Comparison of ENCODE assay signal across 1 cellular context in the genomic region with DNA sequence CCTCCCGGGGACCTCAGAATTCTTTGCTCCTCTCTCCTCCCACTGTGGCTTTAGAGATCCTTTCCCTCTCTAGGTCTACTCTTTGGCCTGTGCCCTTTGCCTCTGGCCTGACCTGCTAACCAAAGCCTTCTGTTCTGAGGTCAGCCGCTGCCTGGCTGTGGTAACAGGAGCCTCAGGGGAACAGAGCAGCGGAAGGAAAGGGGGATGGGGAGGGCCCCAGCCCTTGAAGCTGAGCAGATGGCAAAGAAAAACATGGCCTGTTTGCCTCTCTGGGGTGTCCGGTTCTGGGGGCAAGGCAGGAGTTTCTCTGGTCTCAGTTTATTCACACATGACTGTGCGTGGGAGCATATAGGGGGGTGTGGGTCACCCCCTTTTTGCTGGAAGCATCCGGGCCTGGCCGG.
A peak's percentile ranks its signal among the peaks of the same experiment; 100 is the strongest.
TF ChIP-seq lines count a peak whose summit lies in the region.

No MANE protein-coding gene starts in this region.

TF ChIP-seq in HepG2, 621 proteins besides CTCF, POLR2A, EP300 and RAD21 (continued from another document and continues in another):
- TF ChIP-seq, protein P1, sequence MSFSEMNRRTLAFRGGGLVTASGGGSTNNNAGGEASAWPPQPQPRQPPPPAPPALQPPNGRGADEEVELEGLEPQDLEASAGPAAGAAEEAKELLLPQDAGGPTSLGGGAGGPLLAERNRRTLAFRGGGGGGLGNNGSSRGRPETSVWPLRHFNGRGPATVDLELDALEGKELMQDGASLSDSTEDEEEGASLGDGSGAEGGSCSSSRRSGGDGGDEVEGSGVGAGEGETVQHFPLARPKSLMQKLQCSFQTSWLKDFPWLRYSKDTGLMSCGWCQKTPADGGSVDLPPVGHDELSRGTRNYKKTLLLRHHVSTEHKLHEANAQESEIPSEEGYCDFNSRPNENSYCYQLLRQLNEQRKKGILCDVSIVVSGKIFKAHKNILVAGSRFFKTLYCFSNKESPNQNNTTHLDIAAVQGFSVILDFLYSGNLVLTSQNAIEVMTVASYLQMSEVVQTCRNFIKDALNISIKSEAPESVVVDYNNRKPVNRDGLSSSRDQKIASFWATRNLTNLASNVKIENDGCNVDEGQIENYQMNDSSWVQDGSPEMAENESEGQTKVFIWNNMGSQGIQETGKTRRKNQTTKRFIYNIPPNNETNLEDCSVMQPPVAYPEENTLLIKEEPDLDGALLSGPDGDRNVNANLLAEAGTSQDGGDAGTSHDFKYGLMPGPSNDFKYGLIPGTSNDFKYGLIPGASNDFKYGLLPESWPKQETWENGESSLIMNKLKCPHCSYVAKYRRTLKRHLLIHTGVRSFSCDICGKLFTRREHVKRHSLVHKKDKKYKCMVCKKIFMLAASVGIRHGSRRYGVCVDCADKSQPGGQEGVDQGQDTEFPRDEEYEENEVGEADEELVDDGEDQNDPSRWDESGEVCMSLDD (CRISPR knock-in tag; IDR thresholded peaks at IDR 0.05; ENCODE audit: borderline replicate concordance), result peak; percentile 63; the same call in 1 of the 2 replicates
- TF ChIP-seq, protein P2, sequence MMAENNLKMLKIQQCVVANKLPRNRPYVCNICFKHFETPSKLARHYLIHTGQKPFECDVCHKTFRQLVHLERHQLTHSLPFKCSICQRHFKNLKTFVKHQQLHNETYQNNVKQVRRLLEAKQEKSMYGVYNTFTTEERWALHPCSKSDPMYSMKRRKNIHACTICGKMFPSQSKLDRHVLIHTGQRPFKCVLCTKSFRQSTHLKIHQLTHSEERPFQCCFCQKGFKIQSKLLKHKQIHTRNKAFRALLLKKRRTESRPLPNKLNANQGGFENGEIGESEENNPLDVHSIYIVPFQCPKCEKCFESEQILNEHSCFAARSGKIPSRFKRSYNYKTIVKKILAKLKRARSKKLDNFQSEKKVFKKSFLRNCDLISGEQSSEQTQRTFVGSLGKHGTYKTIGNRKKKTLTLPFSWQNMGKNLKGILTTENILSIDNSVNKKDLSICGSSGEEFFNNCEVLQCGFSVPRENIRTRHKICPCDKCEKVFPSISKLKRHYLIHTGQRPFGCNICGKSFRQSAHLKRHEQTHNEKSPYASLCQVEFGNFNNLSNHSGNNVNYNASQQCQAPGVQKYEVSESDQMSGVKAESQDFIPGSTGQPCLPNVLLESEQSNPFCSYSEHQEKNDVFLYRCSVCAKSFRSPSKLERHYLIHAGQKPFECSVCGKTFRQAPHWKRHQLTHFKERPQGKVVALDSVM (CRISPR knock-in tag; IDR thresholded peaks at IDR 0.05), result no peak
- TF ChIP-seq ZNF720 (CRISPR knock-in tag; IDR thresholded peaks at IDR 0.05) (no peak), HOXA9 (CRISPR knock-in tag; IDR thresholded peaks at IDR 0.05; ENCODE audit: borderline replicate concordance) (no peak), NFE2L1 (CRISPR knock-in tag; IDR thresholded peaks at IDR 0.05; ENCODE audit: borderline replicate concordance) (no peak), SRY (CRISPR knock-in tag; IDR thresholded peaks at IDR 0.05) (no peak), ZSCAN30 (CRISPR knock-in tag; IDR thresholded peaks at IDR 0.05) (no peak), ZNF333 (CRISPR knock-in tag; IDR thresholded peaks at IDR 0.05; ENCODE audit: borderline replicate concordance) (no peak), ZNF878 (CRISPR knock-in tag; IDR thresholded peaks at IDR 0.05) (0 out of 2 replicates have a peak, but pooled peaks have one; percentile 71), SETDB1 (CRISPR knock-in tag; IDR thresholded peaks at IDR 0.05; ENCODE audit: borderline replicate concordance) (no peak), FOXA3 (CRISPR knock-in tag; IDR thresholded peaks at IDR 0.05) (peak; percentile 74), MLLT10 (CRISPR knock-in tag; IDR thresholded peaks at IDR 0.05) (no peak), TEAD2 (CRISPR knock-in tag; IDR thresholded peaks at IDR 0.05) (no peak), ZNF614 (CRISPR knock-in tag; IDR thresholded peaks at IDR 0.05; ENCODE audit: borderline replicate concordance) (peak; percentile 59; the same call in 1 of the 2 replicates), ZNF747 (CRISPR knock-in tag; IDR thresholded peaks at IDR 0.05; ENCODE audit: borderline replicate concordance) (peak; percentile 81; the same call in 1 of the 2 replicates), ZEB1 (IDR thresholded peaks at IDR 0.05; ENCODE audit: insufficient replicate concordance, low read depth) (no peak), WIZ (CRISPR knock-in tag; IDR thresholded peaks at IDR 0.05) (no peak), THYN1 (CRISPR knock-in tag; IDR thresholded peaks at IDR 0.05; ENCODE audit: borderline replicate concordance, low read depth) (no peak), ZNF567 (CRISPR knock-in tag; IDR thresholded peaks at IDR 0.05; ENCODE audit: borderline replicate concordance) (no peak), MYNN (CRISPR knock-in tag; IDR thresholded peaks at IDR 0.05; ENCODE audit: low read depth) (no peak), ZNF383 (CRISPR knock-in tag; IDR thresholded peaks at IDR 0.05; ENCODE audit: borderline replicate concordance) (no peak), ZNF274 (CRISPR knock-in tag; IDR thresholded peaks at IDR 0.05) (no peak), ZFP36L2 (CRISPR knock-in tag; IDR thresholded peaks at IDR 0.05) (no peak), BCL6 (CRISPR knock-in tag; IDR thresholded peaks at IDR 0.05) (peak; percentile 79), TEAD3 (CRISPR knock-in tag; optimal IDR thresholded peaks at IDR 0.05; ENCODE audit: borderline replicate concordance) (peak; percentile 70), ZNF543 (CRISPR knock-in tag; IDR thresholded peaks at IDR 0.05) (no peak), TBX2 (CRISPR knock-in tag; IDR thresholded peaks at IDR 0.05; ENCODE audit: borderline replicate concordance) (peak; percentile 71; the same call in 1 of the 2 replicates), ZNF430 (CRISPR knock-in tag; IDR thresholded peaks at IDR 0.05) (peak; percentile 71; the same call in 1 of the 2 replicates), SIN3B (IDR thresholded peaks at IDR 0.05; ENCODE audit: low read length) (no peak), ZNF138 (CRISPR knock-in tag; IDR thresholded peaks at IDR 0.05; ENCODE audit: low read depth) (no peak), ZNF598 (CRISPR knock-in tag; IDR thresholded peaks at IDR 0.05; ENCODE audit: borderline replicate concordance) (no peak)
- TF ChIP-seq, protein P3, sequence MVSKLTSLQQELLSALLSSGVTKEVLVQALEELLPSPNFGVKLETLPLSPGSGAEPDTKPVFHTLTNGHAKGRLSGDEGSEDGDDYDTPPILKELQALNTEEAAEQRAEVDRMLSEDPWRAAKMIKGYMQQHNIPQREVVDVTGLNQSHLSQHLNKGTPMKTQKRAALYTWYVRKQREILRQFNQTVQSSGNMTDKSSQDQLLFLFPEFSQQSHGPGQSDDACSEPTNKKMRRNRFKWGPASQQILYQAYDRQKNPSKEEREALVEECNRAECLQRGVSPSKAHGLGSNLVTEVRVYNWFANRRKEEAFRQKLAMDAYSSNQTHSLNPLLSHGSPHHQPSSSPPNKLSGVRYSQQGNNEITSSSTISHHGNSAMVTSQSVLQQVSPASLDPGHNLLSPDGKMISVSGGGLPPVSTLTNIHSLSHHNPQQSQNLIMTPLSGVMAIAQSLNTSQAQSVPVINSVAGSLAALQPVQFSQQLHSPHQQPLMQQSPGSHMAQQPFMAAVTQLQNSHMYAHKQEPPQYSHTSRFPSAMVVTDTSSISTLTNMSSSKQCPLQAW (CRISPR knock-in tag; IDR thresholded peaks at IDR 0.05), result peak; percentile 67
- TF ChIP-seq, protein P4, sequence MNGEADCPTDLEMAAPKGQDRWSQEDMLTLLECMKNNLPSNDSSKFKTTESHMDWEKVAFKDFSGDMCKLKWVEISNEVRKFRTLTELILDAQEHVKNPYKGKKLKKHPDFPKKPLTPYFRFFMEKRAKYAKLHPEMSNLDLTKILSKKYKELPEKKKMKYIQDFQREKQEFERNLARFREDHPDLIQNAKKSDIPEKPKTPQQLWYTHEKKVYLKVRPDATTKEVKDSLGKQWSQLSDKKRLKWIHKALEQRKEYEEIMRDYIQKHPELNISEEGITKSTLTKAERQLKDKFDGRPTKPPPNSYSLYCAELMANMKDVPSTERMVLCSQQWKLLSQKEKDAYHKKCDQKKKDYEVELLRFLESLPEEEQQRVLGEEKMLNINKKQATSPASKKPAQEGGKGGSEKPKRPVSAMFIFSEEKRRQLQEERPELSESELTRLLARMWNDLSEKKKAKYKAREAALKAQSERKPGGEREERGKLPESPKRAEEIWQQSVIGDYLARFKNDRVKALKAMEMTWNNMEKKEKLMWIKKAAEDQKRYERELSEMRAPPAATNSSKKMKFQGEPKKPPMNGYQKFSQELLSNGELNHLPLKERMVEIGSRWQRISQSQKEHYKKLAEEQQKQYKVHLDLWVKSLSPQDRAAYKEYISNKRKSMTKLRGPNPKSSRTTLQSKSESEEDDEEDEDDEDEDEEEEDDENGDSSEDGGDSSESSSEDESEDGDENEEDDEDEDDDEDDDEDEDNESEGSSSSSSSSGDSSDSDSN (CRISPR knock-in tag; IDR thresholded peaks at IDR 0.05), result peak; percentile 75
- TF ChIP-seq, protein P5, sequence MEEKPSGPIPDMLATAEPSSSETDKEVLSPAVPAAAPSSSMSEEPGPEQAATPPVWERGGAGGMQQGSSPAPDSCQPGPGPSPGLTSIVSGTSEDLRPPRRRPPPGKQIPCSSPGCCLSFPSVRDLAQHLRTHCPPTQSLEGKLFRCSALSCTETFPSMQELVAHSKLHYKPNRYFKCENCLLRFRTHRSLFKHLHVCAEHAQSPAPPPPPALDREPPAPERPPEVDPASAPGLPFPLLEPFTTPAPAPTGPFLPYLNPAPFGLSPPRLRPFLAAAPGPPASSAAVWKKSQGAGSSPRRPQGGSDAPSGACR (CRISPR knock-in tag; IDR thresholded peaks at IDR 0.05), result 0 out of 2 replicates have a peak, but pooled peaks have one; percentile 62
- TF ChIP-seq, protein P6, sequence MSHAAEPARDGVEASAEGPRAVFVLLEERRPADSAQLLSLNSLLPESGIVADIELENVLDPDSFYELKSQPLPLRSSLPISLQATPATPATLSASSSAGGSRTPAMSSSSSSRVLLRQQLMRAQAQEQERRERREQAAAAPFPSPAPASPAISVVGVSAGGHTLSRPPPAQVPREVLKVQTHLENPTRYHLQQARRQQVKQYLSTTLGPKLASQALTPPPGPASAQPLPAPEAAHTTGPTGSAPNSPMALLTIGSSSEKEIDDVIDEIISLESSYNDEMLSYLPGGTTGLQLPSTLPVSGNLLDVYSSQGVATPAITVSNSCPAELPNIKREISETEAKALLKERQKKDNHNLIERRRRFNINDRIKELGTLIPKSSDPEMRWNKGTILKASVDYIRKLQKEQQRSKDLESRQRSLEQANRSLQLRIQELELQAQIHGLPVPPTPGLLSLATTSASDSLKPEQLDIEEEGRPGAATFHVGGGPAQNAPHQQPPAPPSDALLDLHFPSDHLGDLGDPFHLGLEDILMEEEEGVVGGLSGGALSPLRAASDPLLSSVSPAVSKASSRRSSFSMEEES (CRISPR knock-in tag; IDR thresholded peaks at IDR 0.05), result peak; percentile 73
- TF ChIP-seq, protein P7, sequence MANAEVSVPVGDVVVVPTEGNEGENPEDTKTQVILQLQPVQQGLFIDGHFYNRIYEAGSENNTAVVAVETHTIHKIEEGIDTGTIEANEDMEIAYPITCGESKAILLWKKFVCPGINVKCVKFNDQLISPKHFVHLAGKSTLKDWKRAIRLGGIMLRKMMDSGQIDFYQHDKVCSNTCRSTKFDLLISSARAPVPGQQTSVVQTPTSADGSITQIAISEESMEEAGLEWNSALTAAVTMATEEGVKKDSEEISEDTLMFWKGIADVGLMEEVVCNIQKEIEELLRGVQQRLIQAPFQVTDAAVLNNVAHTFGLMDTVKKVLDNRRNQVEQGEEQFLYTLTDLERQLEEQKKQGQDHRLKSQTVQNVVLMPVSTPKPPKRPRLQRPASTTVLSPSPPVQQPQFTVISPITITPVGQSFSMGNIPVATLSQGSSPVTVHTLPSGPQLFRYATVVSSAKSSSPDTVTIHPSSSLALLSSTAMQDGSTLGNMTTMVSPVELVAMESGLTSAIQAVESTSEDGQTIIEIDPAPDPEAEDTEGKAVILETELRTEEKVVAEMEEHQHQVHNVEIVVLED (CRISPR knock-in tag; IDR thresholded peaks at IDR 0.05; ENCODE audit: borderline replicate concordance), result no peak
- TF ChIP-seq, protein P8, sequence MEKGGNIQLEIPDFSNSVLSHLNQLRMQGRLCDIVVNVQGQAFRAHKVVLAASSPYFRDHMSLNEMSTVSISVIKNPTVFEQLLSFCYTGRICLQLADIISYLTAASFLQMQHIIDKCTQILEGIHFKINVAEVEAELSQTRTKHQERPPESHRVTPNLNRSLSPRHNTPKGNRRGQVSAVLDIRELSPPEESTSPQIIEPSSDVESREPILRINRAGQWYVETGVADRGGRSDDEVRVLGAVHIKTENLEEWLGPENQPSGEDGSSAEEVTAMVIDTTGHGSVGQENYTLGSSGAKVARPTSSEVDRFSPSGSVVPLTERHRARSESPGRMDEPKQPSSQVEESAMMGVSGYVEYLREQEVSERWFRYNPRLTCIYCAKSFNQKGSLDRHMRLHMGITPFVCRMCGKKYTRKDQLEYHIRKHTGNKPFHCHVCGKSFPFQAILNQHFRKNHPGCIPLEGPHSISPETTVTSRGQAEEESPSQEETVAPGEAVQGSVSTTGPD (CRISPR knock-in tag; IDR thresholded peaks at IDR 0.05), result peak; percentile 99
- TF ChIP-seq, protein P9, sequence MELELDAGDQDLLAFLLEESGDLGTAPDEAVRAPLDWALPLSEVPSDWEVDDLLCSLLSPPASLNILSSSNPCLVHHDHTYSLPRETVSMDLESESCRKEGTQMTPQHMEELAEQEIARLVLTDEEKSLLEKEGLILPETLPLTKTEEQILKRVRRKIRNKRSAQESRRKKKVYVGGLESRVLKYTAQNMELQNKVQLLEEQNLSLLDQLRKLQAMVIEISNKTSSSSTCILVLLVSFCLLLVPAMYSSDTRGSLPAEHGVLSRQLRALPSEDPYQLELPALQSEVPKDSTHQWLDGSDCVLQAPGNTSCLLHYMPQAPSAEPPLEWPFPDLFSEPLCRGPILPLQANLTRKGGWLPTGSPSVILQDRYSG (CRISPR knock-in tag; IDR thresholded peaks at IDR 0.05), result no peak
- TF ChIP-seq, protein P10, sequence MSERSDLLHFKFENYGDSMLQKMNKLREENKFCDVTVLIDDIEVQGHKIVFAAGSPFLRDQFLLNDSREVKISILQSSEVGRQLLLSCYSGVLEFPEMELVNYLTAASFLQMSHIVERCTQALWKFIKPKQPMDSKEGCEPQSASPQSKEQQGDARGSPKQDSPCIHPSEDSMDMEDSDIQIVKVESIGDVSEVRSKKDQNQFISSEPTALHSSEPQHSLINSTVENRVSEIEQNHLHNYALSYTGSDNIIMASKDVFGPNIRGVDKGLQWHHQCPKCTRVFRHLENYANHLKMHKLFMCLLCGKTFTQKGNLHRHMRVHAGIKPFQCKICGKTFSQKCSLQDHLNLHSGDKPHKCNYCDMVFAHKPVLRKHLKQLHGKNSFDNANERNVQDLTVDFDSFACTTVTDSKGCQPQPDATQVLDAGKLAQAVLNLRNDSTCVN (CRISPR knock-in tag; IDR thresholded peaks at IDR 0.05; ENCODE audit: borderline replicate concordance), result no peak
- TF ChIP-seq, protein P11, sequence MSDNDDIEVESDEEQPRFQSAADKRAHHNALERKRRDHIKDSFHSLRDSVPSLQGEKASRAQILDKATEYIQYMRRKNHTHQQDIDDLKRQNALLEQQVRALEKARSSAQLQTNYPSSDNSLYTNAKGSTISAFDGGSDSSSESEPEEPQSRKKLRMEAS (IDR thresholded peaks at IDR 0.05), result peak; percentile 75
- TF ChIP-seq, protein P12, sequence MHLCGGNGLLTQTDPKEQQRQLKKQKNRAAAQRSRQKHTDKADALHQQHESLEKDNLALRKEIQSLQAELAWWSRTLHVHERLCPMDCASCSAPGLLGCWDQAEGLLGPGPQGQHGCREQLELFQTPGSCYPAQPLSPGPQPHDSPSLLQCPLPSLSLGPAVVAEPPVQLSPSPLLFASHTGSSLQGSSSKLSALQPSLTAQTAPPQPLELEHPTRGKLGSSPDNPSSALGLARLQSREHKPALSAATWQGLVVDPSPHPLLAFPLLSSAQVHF (CRISPR knock-in tag; IDR thresholded peaks at IDR 0.05), result no peak
- TF ChIP-seq, protein P13, sequence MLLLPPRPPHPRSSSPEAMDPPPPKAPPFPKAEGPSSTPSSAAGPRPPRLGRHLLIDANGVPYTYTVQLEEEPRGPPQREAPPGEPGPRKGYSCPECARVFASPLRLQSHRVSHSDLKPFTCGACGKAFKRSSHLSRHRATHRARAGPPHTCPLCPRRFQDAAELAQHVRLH (CRISPR knock-in tag; IDR thresholded peaks at IDR 0.05; ENCODE audit: borderline replicate concordance, low read depth), result peak; percentile 87; the same call in 1 of the 2 replicates
